Comparison of ENCODE assay signal across 17 cellular contexts in genomic region chr6:43223175-43223574, GRCh38. TPM values are rescaled to one million over a fixed set of nuclear protein-coding genes. Genes with fewer than 3 reads are reported as not detected.
A peak's percentile ranks its signal among the peaks of the same experiment; 100 is the strongest.
DNase-seq lines count a peak whose midpoint lies in the region; ATAC-seq and TF ChIP-seq lines count a peak whose summit lies in the region.
"Had no signal": no experiment of that assay in that cellular context is flagged by ENCODE, and none has a peak within 500 bp of the region (broad histone marks: within the 10 kb centered on the region; RNA-seq: fewer than 3 reads in every experiment).

No MANE protein-coding gene starts in this region.

- no peak overlapping the region for H3K4me3 ChIP-seq in CD4-positive, alpha-beta memory T cell (ENCODE audit: low read length in 2 of 2)
- H3K4me3 ChIP-seq in DOHH2 (ENCODE audit: low read length) = peak overlapping the region; percentile 71; the same call in 1 of the 2 replicates
- H3K4me3 ChIP-seq: thoracic aorta had no signal

- H3K4me1 Mint-ChIP-seq in CD4-positive, alpha-beta memory T cell = peaks cover 27 to 58% (median 43%) of the 10 kb centered on the region in 4 donors
- peaks cover 18% of the 10 kb centered on the region for H3K4me1 Mint-ChIP-seq in activated T-helper 17 cell treated with anti-CD3 and anti-CD28 coated beads, Interleukin-2, amount 50 U/mL, for 72 hours
- H3K4me1 Mint-ChIP-seq in memory B cell = peaks cover 46% of the 10 kb centered on the region

- no peaks in the 10 kb centered on the region for H4K20me1 ChIP-seq in DOHH2 (ENCODE audit: control insufficient read depth, insufficient read depth, low read depth, low read length)

- H3K27me3 ChIP-seq in CD4-positive, alpha-beta memory T cell (ENCODE audit: insufficient read depth, low read length) = no peaks in the 10 kb centered on the region
- H3K27me3 ChIP-seq in DOHH2 (ENCODE audit: control insufficient read depth, low read length) = no peaks in the 10 kb centered on the region

- H3K9me3 Mint-ChIP-seq in CD4-positive, alpha-beta memory T cell = no peaks in the 10 kb centered on the region
- no peaks in the 10 kb centered on the region for H3K9me3 Mint-ChIP-seq in activated T-helper 17 cell treated with anti-CD3 and anti-CD28 coated beads, Interleukin-2, amount 50 U/mL, for 72 hours
- H3K9me3 Mint-ChIP-seq in memory B cell = no peaks in the 10 kb centered on the region
- H3K9me3 Mint-ChIP-seq: nephron had no signal

- H3K4me2 ChIP-seq in DOHH2 (ENCODE audit: low read length) = peak overlapping the region; percentile 85

- H3K9me3 ChIP-seq in CD4-positive, alpha-beta memory T cell (ENCODE audit: control insufficient read depth in 1 of 2, low read length in 2 of 2) = no peaks in the 10 kb centered on the region
- H3K9me3 ChIP-seq in DOHH2 (ENCODE audit: control insufficient read depth, insufficient read depth, low read length) = no peaks in the 10 kb centered on the region
- H3K9me3 ChIP-seq: thoracic aorta had no signal

- DNase-seq in CD4-positive, alpha-beta memory T cell = peak in 1 of 5 donors; percentile 46
- no peak for DNase-seq in memory B cell (ENCODE audit: low spot score in 2 of 2)
- DNase-seq in mesenteric fat pad (ENCODE audit: low spot score) = no peak
- DNase-seq: C1 segment of cervical spinal cord; DND-41; NCI-H187; NCI-H510A; right cardiac atrium; stimulated activated CD4-positive, alpha-beta T cell treated with anti-CD3 and anti-CD28 coated beads, Interleukin-1b, Interleukin-23, amount 100 ng/mL, for 48 hours had no signal

- H3K4me3 Mint-ChIP-seq in CD4-positive, alpha-beta memory T cell = no peak overlapping the region
- peak overlapping the region; percentile 89 for H3K4me3 Mint-ChIP-seq in activated T-helper 17 cell treated with anti-CD3 and anti-CD28 coated beads, Interleukin-2, amount 50 U/mL, for 72 hours
- H3K4me3 Mint-ChIP-seq in memory B cell = no peak overlapping the region
- H3K4me3 Mint-ChIP-seq: nephron had no signal

- peaks cover 17 to 40% of the 10 kb centered on the region in 2 donors for H3K36me3 Mint-ChIP-seq in CD4-positive, alpha-beta memory T cell
- H3K36me3 Mint-ChIP-seq in activated T-helper 17 cell treated with anti-CD3 and anti-CD28 coated beads, Interleukin-2, amount 50 U/mL, for 72 hours (ENCODE audit: low read depth) = peaks cover 58% of the 10 kb centered on the region
- H3K36me3 Mint-ChIP-seq in memory B cell = peaks cover 16% of the 10 kb centered on the region

- H3K27ac Mint-ChIP-seq in CD4-positive, alpha-beta memory T cell = peak overlapping the region; percentile 97 to 100 (median 100)
- peak overlapping the region; percentile 71 for H3K27ac Mint-ChIP-seq in activated T-helper 17 cell treated with anti-CD3 and anti-CD28 coated beads, Interleukin-2, amount 50 U/mL, for 72 hours
- peak overlapping the region; percentile 97 for H3K27ac Mint-ChIP-seq in memory B cell
- H3K27ac Mint-ChIP-seq: nephron had no signal

- H3F3A ChIP-seq in DOHH2 (ENCODE audit: control insufficient read depth, insufficient read depth) = peaks cover 10% of the 10 kb centered on the region; the same call in 1 of the 2 replicates

- no peak for TF ChIP-seq CTCF in DOHH2 (IDR thresholded peaks at IDR 0.05; ENCODE audit: low read depth, low read length, poor library complexity, severe bottlenecking)

- H3K27me3 Mint-ChIP-seq in CD4-positive, alpha-beta memory T cell = no peaks in the 10 kb centered on the region
- no peaks in the 10 kb centered on the region for H3K27me3 Mint-ChIP-seq in activated T-helper 17 cell treated with anti-CD3 and anti-CD28 coated beads, Interleukin-2, amount 50 U/mL, for 72 hours
- no peaks in the 10 kb centered on the region for H3K27me3 Mint-ChIP-seq in memory B cell

- intact Hi-C loops in CD4-positive, alpha-beta memory T cell (cut with micrococcal nuclease) = no loop called here

- no peak for ATAC-seq in activated T-helper 17 cell treated with anti-CD3 and anti-CD28 coated beads, Interleukin-2, amount 50 U/mL, for 72 hours (replicated peaks)
- ATAC-seq in memory B cell (ENCODE audit: low read depth) (no peak), GM21717 (IDR thresholded peaks at IDR 0.05; ENCODE audit: unreplicated experiment) (no peak), GM18505 (IDR thresholded peaks at IDR 0.05; ENCODE audit: unreplicated experiment) (no peak)
- ATAC-seq: right cardiac atrium had no signal

- H3K79me2 ChIP-seq in DOHH2 (ENCODE audit: control insufficient read depth, low read length) = peaks cover 35% of the 10 kb centered on the region

- TF ChIP-seq POLR2A in GM18505 (IDR thresholded peaks at IDR 0.05; ENCODE audit: borderline replicate concordance, extremely low read depth, insufficient read depth, insufficient read length) = no peak

- peak overlapping the region; percentile 96 for H3K27ac ChIP-seq in CD4-positive, alpha-beta memory T cell (ENCODE audit: low read depth, low read length)
- H3K27ac ChIP-seq in DOHH2 (ENCODE audit: low read depth, low read length) = no peak overlapping the region
- H3K27ac ChIP-seq: thoracic aorta had no signal

- H3K9me2 ChIP-seq in DOHH2 (replicated peaks; ENCODE audit: control insufficient read depth, low read length) = no peaks in the 10 kb centered on the region

- CTCF ChIA-PET in CD4-positive, alpha-beta memory T cell (lab: Charles Lee; ENCODE audit: partially characterized antibody) = interaction anchor here (1.1 kb wide), 2 partner anchors 32 to 39 kb away, joined by 3 read pairs; no protein-coding TSS in a partner anchor

- POLR2A ChIA-PET in CD4-positive, alpha-beta memory T cell (lab: Charles Lee; ENCODE audit: partially characterized antibody) = interaction anchor here (1.0 to 4.2 kb wide), 5 partner anchors 22 to 293 kb away, joined by 3 to 39 read pairs (median 5); partner anchors contain the start of genes POLR1C, SRF, YIPF3 and ZNF318

- H3K36me3 ChIP-seq in CD4-positive, alpha-beta memory T cell (ENCODE audit: insufficient read depth, low read length) = peaks cover 11% of the 10 kb centered on the region
- H3K36me3 ChIP-seq in DOHH2 (ENCODE audit: control insufficient read depth, low read length) = peaks cover 61% of the 10 kb centered on the region
- H3K36me3 ChIP-seq: thoracic aorta had no signal

- H3K4me1 ChIP-seq in CD4-positive, alpha-beta memory T cell (ENCODE audit: insufficient read depth, low read length) = peaks cover 57% of the 10 kb centered on the region
- peaks cover 47% of the 10 kb centered on the region for H3K4me1 ChIP-seq in DOHH2 (ENCODE audit: control insufficient read depth, low read length)

RNA-seq across cellular contexts. Expression of gene DNPH1, which starts 6.1 kb away (rescaled TPM):
- total RNA-seq in CD4-positive, alpha-beta memory T cell = 10 to 100 TPM; 32.8 to 34.8 TPM
- polyA plus RNA-seq in CD4-positive, alpha-beta memory T cell = 100 to 1,000 TPM in 1 of 2 donors, 10 to 100 TPM in 1; 93.5 to 159 TPM
- total RNA-seq in activated T-helper 17 cell treated with anti-CD3 and anti-CD28 coated beads, Interleukin-2, amount 50 U/mL, for 72 hours = 10 to 100 TPM; 42.6 to 57.8 TPM
- total RNA-seq in mesenteric fat pad = 36.5 TPM

RNA-seq across cellular contexts. Expression of gene TTBK1, which starts 20.1 kb away (rescaled TPM):
- total RNA-seq in CD4-positive, alpha-beta memory T cell = under 1 TPM in 1 of 2 experiments, not detected in 1; 0.06 TPM
- polyA plus RNA-seq in CD4-positive, alpha-beta memory T cell = not detected
- 1 to 10 TPM; 2.2 to 3.6 TPM for total RNA-seq in activated T-helper 17 cell treated with anti-CD3 and anti-CD28 coated beads, Interleukin-2, amount 50 U/mL, for 72 hours
- total RNA-seq in mesenteric fat pad = 0.06 TPM
- total RNA-seq: H4, SK-MEL-5, thoracic aorta had no signal

RNA-seq across cellular contexts. Expression of gene CUL9, which starts 41.2 kb away (rescaled TPM):
- 10 to 100 TPM; 93.8 to 95.2 TPM for total RNA-seq in CD4-positive, alpha-beta memory T cell
- polyA plus RNA-seq in CD4-positive, alpha-beta memory T cell = 10 to 100 TPM in 1 of 2 donors, 1 to 10 TPM in 1; 8.3 to 16.0 TPM
- 10 to 100 TPM; 40.7 to 44.9 TPM for total RNA-seq in activated T-helper 17 cell treated with anti-CD3 and anti-CD28 coated beads, Interleukin-2, amount 50 U/mL, for 72 hours
- total RNA-seq in mesenteric fat pad = 26.6 TPM

RNA-seq across cellular contexts. Expression of gene SRF, which starts 52.1 kb away (rescaled TPM):
- 10 to 100 TPM; 23.7 to 25.0 TPM for total RNA-seq in CD4-positive, alpha-beta memory T cell
- polyA plus RNA-seq in CD4-positive, alpha-beta memory T cell = 1 to 10 TPM; 2.3 to 7.5 TPM
- total RNA-seq in activated T-helper 17 cell treated with anti-CD3 and anti-CD28 coated beads, Interleukin-2, amount 50 U/mL, for 72 hours = 10 to 100 TPM; 36.2 to 63.4 TPM
- 34.2 TPM for total RNA-seq in mesenteric fat pad
